9 cellular contexts compared by ENCODE assay signal in the genomic region with DNA sequence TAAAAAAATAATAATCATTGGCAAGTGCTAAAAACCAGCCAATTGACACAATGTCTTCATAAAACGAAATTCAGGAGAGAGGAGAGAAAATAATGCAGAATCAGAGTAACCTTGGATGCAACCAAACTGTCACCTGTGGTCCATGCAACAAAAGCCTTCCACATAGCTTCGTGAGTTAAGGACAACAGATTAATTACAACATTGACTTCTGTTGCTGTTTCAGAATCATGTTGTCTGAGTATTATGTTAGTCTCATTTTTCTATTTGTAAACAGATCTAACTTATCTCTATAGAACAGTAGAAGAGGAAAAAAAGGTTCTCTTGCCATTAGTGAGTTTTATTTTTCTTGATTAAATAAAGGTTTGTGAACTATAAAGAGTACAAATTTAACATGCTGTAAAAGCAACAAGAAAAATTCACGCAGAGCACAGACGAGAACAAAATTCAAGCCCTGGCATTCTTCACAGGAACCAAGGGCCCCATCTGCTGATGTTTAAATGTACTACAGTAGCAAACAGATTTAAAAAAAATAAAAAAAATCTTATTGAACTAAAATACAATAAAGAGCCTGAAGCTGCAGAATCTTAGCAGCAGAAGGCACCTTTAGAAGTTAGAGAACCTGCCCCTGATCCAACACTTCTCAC.
DNase-seq lines count a peak whose midpoint lies in the region; ATAC-seq and TF ChIP-seq lines count a peak whose summit lies in the region.
"Had no signal": no experiment of that assay in that cellular context is flagged by ENCODE, and none has a peak within 500 bp of the region (broad histone marks: within the 10 kb centered on the region; RNA-seq: fewer than 3 reads in every experiment).

No MANE protein-coding gene starts in this region.

- ATAC-seq in HG03354 (IDR thresholded peaks at IDR 0.05; ENCODE audit: poor library complexity, severe bottlenecking, unreplicated experiment): no peak
- no peak for ATAC-seq in HG02885 (IDR thresholded peaks at IDR 0.05; ENCODE audit: poor library complexity, unreplicated experiment)

- TF ChIP-seq CTCF in ovary (IDR thresholded peaks at IDR 0.05): peak; percentile 21 to 53 (median 43)

- H3K4me1 ChIP-seq in ovary (ENCODE audit: insufficient read depth): peaks cover 2% of the 10 kb centered on the region

- H3K9me3 ChIP-seq in ovary: no peaks in the 10 kb centered on the region

- peak; percentile 24 for DNase-seq in G401 (ENCODE audit: low spot score)
- DNase-seq in NCI-H2171 (lab: John Stamatoyannopoulos, UW): peak; percentile 43
- peak; percentile 20 for DNase-seq in epidermal melanocyte (ENCODE audit: insufficient read length, low spot score)
- DNase-seq in ovary: peak in 4 of 5 donors; percentile 12 to 21 (median 18)
- no peak for DNase-seq in effector CD8-positive, alpha-beta T cell (lab: John Stamatoyannopoulos, UW)
- DNase-seq in NCI-H774 (lab: John Stamatoyannopoulos, UW): no peak
- DNase-seq: left cardiac atrium had no signal

- no peak for TF ChIP-seq POLR2A in ovary (IDR thresholded peaks at IDR 0.05)

- in situ Hi-C loops in G401 (cut with HindIII; ENCODE audit: low sequenced_read_pairs): no loop called here

- TF ChIP-seq EP300 in ovary (IDR thresholded peaks at IDR 0.05): no peak

- peak overlapping the region in 1 of 2 donors; percentile 40 for H3K27ac ChIP-seq in ovary

- intact Hi-C loops in ovary (cut with DNase I): loop anchor here in 2 of 4 donors (5.0 to 10.0 kb wide), 2 partner anchors 121 to 128 kb away; no protein-coding TSS in a partner anchor

- no peaks in the 10 kb centered on the region for H3K36me3 ChIP-seq in ovary

- WGBS in ovary, 3 donors: 10 to 23% (median 13%) methylated on average over 4 of the region's 4 CpGs

- H3K4me3 ChIP-seq in ovary: no peak overlapping the region

- H3K27me3 ChIP-seq in ovary: no peaks in the 10 kb centered on the region

Comparison
In these comparisons a context has a peak if more than half of its experiments do, and no peak if none do; other contexts are left out.
1. DNase-seq: peak in G401 (single experiment), NCI-H2171 (single experiment), epidermal melanocyte (single experiment) and ovary (4 of 5); none in effector CD8-positive, alpha-beta T cell (single experiment) and NCI-H774 (single experiment).